ENCODE assay signal across 7 cellular contexts in genomic region chr5:17594255-17594654, GRCh38. TPM values are rescaled to one million over a fixed set of nuclear protein-coding genes. Genes with fewer than 3 reads are reported as not detected.
"Had no signal": no experiment of that assay in that cellular context is flagged by ENCODE, and none has a peak within 500 bp of the region (broad histone marks: within the 10 kb centered on the region; RNA-seq: fewer than 3 reads in every experiment).

Gene TAF11L9, minus strand, starts transcription at chr5:17594394.

RNA-seq across cellular contexts. Expression of gene TAF11L9, which starts in this region (rescaled TPM):
- total RNA-seq: M059J, NCI-H460, OCI-LY7, PC-9, Right ventricle myocardium superior, RPMI7951, SJSA1 had no signal
